Comparison of ENCODE assay signal across 9 cellular contexts in the genomic region with DNA sequence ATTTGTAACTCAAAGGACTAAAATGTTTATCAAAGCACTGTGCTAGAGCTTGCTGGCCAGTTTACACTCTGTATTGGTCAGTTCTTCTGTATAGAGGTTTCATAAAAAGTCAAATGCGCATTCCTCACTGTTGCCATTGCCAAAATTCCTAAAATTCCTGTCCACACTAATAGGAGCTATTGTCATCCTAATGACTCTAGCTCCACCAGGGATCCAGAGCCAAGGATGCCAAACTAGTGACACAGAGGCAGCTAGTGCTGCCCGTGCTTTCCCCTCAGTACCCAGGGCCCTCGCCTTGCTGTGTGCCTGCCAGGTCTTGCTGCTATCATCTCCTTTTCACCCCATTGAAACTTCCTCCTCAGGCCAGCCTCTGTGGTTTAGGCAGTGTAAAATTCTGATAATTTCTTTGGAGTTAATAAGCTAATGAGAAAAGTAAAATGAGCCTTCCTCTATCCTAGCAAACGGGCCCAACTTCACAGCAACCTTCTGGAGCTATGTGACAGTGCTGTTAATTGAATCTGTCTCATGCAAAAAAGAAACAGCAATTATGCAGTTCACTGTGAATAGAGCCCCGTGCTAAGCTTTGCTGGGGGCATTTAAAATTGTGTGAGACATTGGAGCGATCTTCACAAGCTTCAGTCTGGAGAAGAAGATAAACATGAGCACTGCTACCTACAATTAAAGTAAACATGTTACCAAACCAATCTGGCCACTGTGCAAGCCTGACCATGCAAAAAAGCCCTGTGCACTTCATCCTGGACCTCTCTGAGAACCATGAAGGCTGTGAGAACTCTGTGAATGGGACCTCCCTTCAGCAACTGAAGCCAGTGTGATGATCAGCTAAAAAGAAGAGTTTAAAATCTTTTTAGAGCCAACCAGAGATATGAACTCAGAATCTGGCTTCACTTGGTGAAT. TPM values are rescaled to one million over a fixed set of nuclear protein-coding genes. Genes with fewer than 3 reads are reported as not detected.
DNase-seq lines count a peak whose midpoint lies in the region; ATAC-seq, FAIRE-seq and TF ChIP-seq lines count a peak whose summit lies in the region.
"Had no signal": no experiment of that assay in that cellular context is flagged by ENCODE, and none has a peak within 500 bp of the region (broad histone marks: within the 10 kb centered on the region; RNA-seq: fewer than 3 reads in every experiment).

No MANE protein-coding gene starts in this region.

- peak; percentile 93 for DNase-seq in HTR-8/SVneo (ENCODE audit: insufficient read length, low spot score)
- peak; percentile 77 for DNase-seq in MCF 10A (ENCODE audit: unreplicated experiment)
- DNase-seq in islet precursor cell = peak; percentile 98
- DNase-seq in tibial artery = peak; percentile 53 to 72
- no peak for DNase-seq in KG1 (lab: John Stamatoyannopoulos, UW)
- DNase-seq in NCI-H128 (lab: John Stamatoyannopoulos, UW; ENCODE audit: unreplicated experiment) = no peak
- DNase-seq in activated CD8-positive, alpha-beta memory T cell treated with anti-CD3 and anti-CD28 coated beads, Interleukin-2, amount 50 U/mL, for 4 hours = no peak

- peaks cover 0 to 17% (median 13%) of the 10 kb centered on the region in 4 donors for H3K4me1 ChIP-seq in tibial artery

- intact Hi-C loops in MCF 10A (cut with micrococcal nuclease) (loop anchor here (5.0 kb wide), 1 partner anchor 44 kb away; a partner anchor contains a TSS), tibial artery (cut with DNase I; ENCODE audit: low total_unique reads) (no loop called here)

- ATAC-seq in GM18867 (IDR thresholded peaks at IDR 0.05; ENCODE audit: unreplicated experiment) = no peak

- CTCF ChIA-PET in MCF 10A (lab: Yijun Ruan, JAX) = interaction anchor here (0.6 to 2.0 kb wide), 16 partner anchors 10 to 147 kb away, joined by 3 to 13 read pairs (median 4); no protein-coding TSS in a partner anchor

- no peak for TF ChIP-seq CTCF in MCF 10A (IDR thresholded peaks at IDR 0.05; ENCODE audit: unreplicated experiment)
- TF ChIP-seq CTCF in tibial artery (IDR thresholded peaks at IDR 0.05) = no peak

- H3K4me1 Mint-ChIP-seq in MCF 10A (ENCODE audit: insufficient read depth, unreplicated experiment) = peaks cover 31% of the 10 kb centered on the region

- peak overlapping the region; percentile 3 to 37 for H3K27ac ChIP-seq in tibial artery
- H3K27ac ChIP-seq: HL-60 had no signal

- TSS peak; percentile 76 for BruUV-seq in MCF 10A (replicated peaks; lab: Mats Ljungman, UMichigan)

- H3K27me3 ChIP-seq in tibial artery = no peaks in the 10 kb centered on the region

- H3K9me3 ChIP-seq in tibial artery = no peaks in the 10 kb centered on the region

- H3K27me3 Mint-ChIP-seq in MCF 10A (ENCODE audit: insufficient read depth, unreplicated experiment) = no peaks in the 10 kb centered on the region

- H3K36me3 Mint-ChIP-seq in MCF 10A (ENCODE audit: insufficient read depth, unreplicated experiment) = no peaks in the 10 kb centered on the region

- no peak overlapping the region for H3K4me3 ChIP-seq in tibial artery

- no peaks in the 10 kb centered on the region for H3K9me3 Mint-ChIP-seq in MCF 10A (ENCODE audit: unreplicated experiment)

- FAIRE-seq in HTR-8/SVneo (lab: Jason Lieb, UNC) = peak; percentile 92

- H3K27ac Mint-ChIP-seq in MCF 10A (ENCODE audit: low read depth, unreplicated experiment) = peak overlapping the region; percentile 57

- no peaks in the 10 kb centered on the region for H3K36me3 ChIP-seq in tibial artery

- POLR2A ChIA-PET in MCF 10A (lab: Yijun Ruan, JAX) = interaction anchor here (0.6 to 4.1 kb wide), 18 partner anchors 9 to 281 kb away, joined by 3 to 39 read pairs (median 4); a partner anchor contains a TSS

- peak overlapping the region; percentile 3 for H3K4me3 Mint-ChIP-seq in MCF 10A (ENCODE audit: unreplicated experiment)

RNA-seq across cellular contexts. Expression of a gene that starts 43.1 kb away (rescaled TPM):
- 132 and 134 TPM in 2 replicates for total RNA-seq in MCF 10A (2022)

RNA-seq across cellular contexts. Expression of a gene that starts 51.1 kb away (rescaled TPM):
- total RNA-seq in MCF 10A (2022) = 4.7 and 8.3 TPM in 2 replicates

Comparison
In these comparisons a context has a peak if more than half of its experiments do, and no peak if none do; other contexts are left out.
1. DNase-seq: peak in HTR-8/SVneo (single experiment), MCF 10A (single experiment), islet precursor cell (single experiment) and tibial artery (2 of 2); none in KG1 (single experiment), NCI-H128 (single experiment) and activated CD8-positive, alpha-beta memory T cell treated with anti-CD3 and anti-CD28 coated beads, Interleukin-2, amount 50 U/mL, for 4 hours (single experiment).